9 cellular contexts compared by ENCODE assay signal in genomic region chr3:50155891-50156290, GRCh38. TPM values are rescaled to one million over a fixed set of nuclear protein-coding genes. Genes with fewer than 3 reads are reported as not detected.
DNase-seq lines count a peak whose midpoint lies in the region; ATAC-seq, FAIRE-seq and TF ChIP-seq lines count a peak whose summit lies in the region.
"Had no signal": no experiment of that assay in that cellular context is flagged by ENCODE, and none has a peak within 500 bp of the region (broad histone marks: within the 10 kb centered on the region; RNA-seq: fewer than 3 reads in every experiment).

No MANE protein-coding gene starts in this region.

- H3K27ac Mint-ChIP-seq in mesothelial cell of epicardium = peak overlapping the region; percentile 86

- H3K4me3 ChIP-seq in cardiac muscle cell (peak overlapping the region; percentile 47), mammary epithelial cell (replicated peaks in 1 of 3; ENCODE audit: insufficient read depth in 1 of 3, low read depth in 2 of 3, low read length in 3 of 3) (peak overlapping the region; percentile 69 to 84 (median 71))

- H3K9me3 ChIP-seq in cardiac muscle cell (ENCODE audit: low read depth) (no peaks in the 10 kb centered on the region), mammary epithelial cell (replicated peaks; ENCODE audit: insufficient read depth, low read length) (no peaks in the 10 kb centered on the region)

- no peaks in the 10 kb centered on the region for H3K9me3 Mint-ChIP-seq in mesothelial cell of epicardium

- H3K4me1 ChIP-seq in cardiac muscle cell (ENCODE audit: low read depth) = peaks cover 37% of the 10 kb centered on the region
- H3K4me1 ChIP-seq in mammary epithelial cell (ENCODE audit: insufficient read depth, low read length) = peaks cover 71% of the 10 kb centered on the region

- dilution Hi-C loops in mammary epithelial cell (cut with HindIII; ENCODE audit: low sequenced_read_pairs) = no loop called here

- H3K36me3 Mint-ChIP-seq in mesothelial cell of epicardium = peaks cover 4% of the 10 kb centered on the region

- CTCF ChIA-PET in mammary epithelial cell (lab: Charles Lee; ENCODE audit: low non-redundant PET) = no interaction called here

- no peak overlapping the region for H2AFZ ChIP-seq in mammary epithelial cell (ENCODE audit: low read depth, low read length)

- peak overlapping the region; percentile 92 for H3K4me3 Mint-ChIP-seq in mesothelial cell of epicardium

- H3K4me1 Mint-ChIP-seq in mesothelial cell of epicardium = peaks cover 76% of the 10 kb centered on the region

- no peak for FAIRE-seq in urothelium cell line (lab: Jason Lieb, UNC)

- no peak for DNase-seq in cardiac muscle cell (ENCODE audit: low read depth in 1 of 2, low spot score in 1 of 2)
- no peak for DNase-seq in Right ventricle myocardium inferior (ENCODE audit: missing footprints)
- peak; percentile 30 for DNase-seq in mammary epithelial cell
- no peak for DNase-seq in mesothelial cell of epicardium (ENCODE audit: low spot score in 2 of 2, unreplicated experiment in 2 of 2)
- DNase-seq in urothelium cell line (ENCODE audit: low spot score) = peak; percentile 35
- DNase-seq in stimulated activated CD4-positive, alpha-beta T cell treated with anti-CD3 and anti-CD28 coated beads, Interleukin-1b, Interleukin-23, amount 100 ng/mL, for 48 hours = no peak
- no peak for DNase-seq in NCI-H69 (lab: John Stamatoyannopoulos, UW)
- DNase-seq: activated CD4-positive, alpha-beta T cell treated with anti-CD3 and anti-CD28 coated beads, Interleukin-2, amount 50 U/mL, for 48 hours had no signal

- intact Hi-C loops in Right ventricle myocardium inferior (cut with DNase I) = loop anchor here (2.0 kb wide), 1 partner anchor 33 kb away; no protein-coding TSS in a partner anchor
- intact Hi-C loops in mammary epithelial cell (cut with micrococcal nuclease) = loop anchor here (1.0 kb wide), 2 partner anchors 8 to 33 kb away; no protein-coding TSS in a partner anchor

- peaks cover 59% of the 10 kb centered on the region for H3K79me2 ChIP-seq in mammary epithelial cell (ENCODE audit: insufficient read depth, low read length)

- H3K9ac ChIP-seq in mammary epithelial cell (ENCODE audit: insufficient read depth, low read length) = peak overlapping the region; percentile 74

- no TSS peak for BruUV-seq in mammary epithelial cell (replicated peaks; lab: Mats Ljungman, UMichigan)

- no peaks in the 10 kb centered on the region for H4K20me1 ChIP-seq in mammary epithelial cell (ENCODE audit: insufficient read depth, low read length)

- H3K27me3 Mint-ChIP-seq in mesothelial cell of epicardium (ENCODE audit: low read depth) = peaks cover 2% of the 10 kb centered on the region

- TF ChIP-seq CTCF in cardiac muscle cell (IDR thresholded peaks at IDR 0.05; ENCODE audit: low read depth, low read length) (no peak), mammary epithelial cell (conservative IDR thresholded peaks at IDR 0.05 in 1 of 2, IDR thresholded peaks at IDR 0.05 in 1 of 2; ENCODE audit: extremely low read depth in 1 of 2, insufficient read depth in 1 of 2, low read depth in 1 of 2, low read length in 2 of 2) (no peak), mesothelial cell of epicardium (IDR thresholded peaks at IDR 0.05; ENCODE audit: unreplicated experiment) (no peak)

- WGBS in mammary epithelial cell (ENCODE audit: low coverage, missing lambda C conversion rate) = 4% methylated on average over 11 of the region's 13 CpGs

- H3K36me3 ChIP-seq in cardiac muscle cell (no peaks in the 10 kb centered on the region), mammary epithelial cell (ENCODE audit: insufficient read depth, low read length) (peaks cover 2% of the 10 kb centered on the region)

- H3K27ac ChIP-seq in cardiac muscle cell = no peak overlapping the region
- peak overlapping the region; percentile 67 for H3K27ac ChIP-seq in mammary epithelial cell (ENCODE audit: insufficient read depth, low read depth, low read length)

- peak overlapping the region; percentile 90 for H3K4me2 ChIP-seq in mammary epithelial cell (ENCODE audit: insufficient read depth, low read depth, low read length)

- H3K27me3 ChIP-seq in cardiac muscle cell = no peaks in the 10 kb centered on the region
- H3K27me3 ChIP-seq in mammary epithelial cell (ENCODE audit: insufficient read depth, low read length) = no peaks in the 10 kb centered on the region

- ATAC-seq in Right ventricle myocardium inferior = no peak
- no peak for ATAC-seq in HG03442 (IDR thresholded peaks at IDR 0.05; ENCODE audit: unreplicated experiment)

- in situ Hi-C loops in mammary epithelial cell (cut with MboI; ENCODE audit: low sequenced_read_pairs in 2 of 2) = no loop called here

RNA-seq across cellular contexts. Expression of gene SEMA3F, which starts 0.8 kb away (rescaled TPM):
- 21.0 and 27.6 TPM in 2 replicates for total RNA-seq in cardiac muscle cell
- 20.0 and 21.8 TPM in 2 replicates for polyA plus RNA-seq in cardiac muscle cell
- total RNA-seq in Right ventricle myocardium inferior = 12.3 TPM
- total RNA-seq in mammary epithelial cell = 100 to 1,000 TPM; 102 to 129 TPM
- 108 TPM for polyA plus RNA-seq in mammary epithelial cell
- polyA minus RNA-seq in mammary epithelial cell = 76.2 TPM
- total RNA-seq in mesothelial cell of epicardium = 94.5 to 101 TPM (median 99.1 TPM) in 3 replicates

RNA-seq across cellular contexts. Expression of gene GNAT1, which starts 35.5 kb away (rescaled TPM):
- not detected in 2 replicates for total RNA-seq in cardiac muscle cell
- not detected in 2 replicates for polyA plus RNA-seq in cardiac muscle cell
- not detected for total RNA-seq in Right ventricle myocardium inferior
- total RNA-seq in mammary epithelial cell = 1 to 10 TPM in 1 of 2 donors, under 1 TPM in 1; 0.17 to 1.8 TPM
- polyA plus RNA-seq in mammary epithelial cell = 0.05 TPM
- polyA minus RNA-seq in mammary epithelial cell = not detected
- 0.27 to 0.98 TPM (median 0.55 TPM) in 3 replicates for total RNA-seq in mesothelial cell of epicardium

RNA-seq across cellular contexts. Expression of gene SLC38A3, which starts 49.2 kb away (rescaled TPM):
- total RNA-seq in cardiac muscle cell = 9.5 and 14.7 TPM in 2 replicates
- polyA plus RNA-seq in cardiac muscle cell = 13.4 and 18.5 TPM in 2 replicates
- 10.3 TPM for total RNA-seq in Right ventricle myocardium inferior
- under 1 TPM in 1 of 2 donors, not detected in 1; 0.67 TPM for total RNA-seq in mammary epithelial cell
- polyA plus RNA-seq in mammary epithelial cell = 0.06 TPM
- polyA minus RNA-seq in mammary epithelial cell = not detected
- total RNA-seq in mesothelial cell of epicardium = 0.84 to 2.5 TPM (median 1.8 TPM) in 3 replicates

Comparison
In these comparisons a context has a peak if more than half of its experiments do, and no peak if none do; other contexts are left out.
1. DNase-seq: peak in mammary epithelial cell (single experiment) and urothelium cell line (single experiment); none in cardiac muscle cell (0 of 2), Right ventricle myocardium inferior (single experiment), mesothelial cell of epicardium (0 of 2), stimulated activated CD4-positive, alpha-beta T cell treated with anti-CD3 and anti-CD28 coated beads, Interleukin-1b, Interleukin-23, amount 100 ng/mL, for 48 hours (single experiment) and NCI-H69 (single experiment).